In genomic region chr6:167398214-167399050, GRCh38 we compare ENCODE assay signal across 1 cellular context.
A peak's percentile ranks its signal among the peaks of the same experiment; 100 is the strongest.
TF ChIP-seq lines count a peak whose summit lies in the region.

No MANE protein-coding gene starts in this region.

TF ChIP-seq in HepG2, 621 proteins besides CTCF, POLR2A, EP300 and RAD21 (continued from another document and continues in another):
- TF ChIP-seq ZNF451 (CRISPR knock-in tag; IDR thresholded peaks at IDR 0.05), result no peak; the same call in 1 of the 2 replicates
- peak; percentile 95 for TF ChIP-seq NR2F1 (CRISPR knock-in tag; IDR thresholded peaks at IDR 0.05)
- no peak for TF ChIP-seq ZNF296 (CRISPR knock-in tag; conservative IDR thresholded peaks at IDR 0.05)
- no peak for TF ChIP-seq CAMTA2 (CRISPR knock-in tag; IDR thresholded peaks at IDR 0.05; ENCODE audit: borderline replicate concordance)
- peak; percentile 69; the same call in 1 of the 2 replicates for TF ChIP-seq RNF2 (conservative IDR thresholded peaks at IDR 0.05; ENCODE audit: low read depth)
- TF ChIP-seq ZNF652 (CRISPR knock-in tag; IDR thresholded peaks at IDR 0.05; ENCODE audit: borderline replicate concordance, low read depth), result peak; percentile 74
- no peak for TF ChIP-seq DBP (CRISPR knock-in tag; IDR thresholded peaks at IDR 0.05; ENCODE audit: not compliant biosample characterization)
- TF ChIP-seq ELF4 (CRISPR knock-in tag; IDR thresholded peaks at IDR 0.05; ENCODE audit: borderline replicate concordance), result no peak; the same call in 1 of the 2 replicates
- peak; percentile 85; the same call in 1 of the 2 replicates for TF ChIP-seq ARID2 (CRISPR knock-in tag; IDR thresholded peaks at IDR 0.05; ENCODE audit: borderline replicate concordance)
- TF ChIP-seq ZNF879 (CRISPR knock-in tag; IDR thresholded peaks at IDR 0.05), result no peak
- no peak for TF ChIP-seq REXO4 (CRISPR knock-in tag; IDR thresholded peaks at IDR 0.05; ENCODE audit: borderline replicate concordance)
- no peak for TF ChIP-seq BATF2 (CRISPR knock-in tag; IDR thresholded peaks at IDR 0.05)
- peak; percentile 84 for TF ChIP-seq ZNF781 (CRISPR knock-in tag; IDR thresholded peaks at IDR 0.05; ENCODE audit: borderline replicate concordance, not compliant biosample characterization)
- TF ChIP-seq MTA3 (CRISPR knock-in tag; IDR thresholded peaks at IDR 0.05), result no peak
- TF ChIP-seq TRAFD1 (CRISPR knock-in tag; IDR thresholded peaks at IDR 0.05; ENCODE audit: borderline replicate concordance), result no peak; the same call in 1 of the 2 replicates
- peak; percentile 57; the same call in 1 of the 2 replicates for TF ChIP-seq ZNF468 (CRISPR knock-in tag; IDR thresholded peaks at IDR 0.05)
- no peak for TF ChIP-seq CBX1 (IDR thresholded peaks at IDR 0.05; ENCODE audit: low read depth)
- TF ChIP-seq DNMT3B (CRISPR knock-in tag; conservative IDR thresholded peaks at IDR 0.05), result no peak
- no peak for TF ChIP-seq DZIP1 (CRISPR knock-in tag; IDR thresholded peaks at IDR 0.05)
- TF ChIP-seq ATAD3A (CRISPR knock-in tag; IDR thresholded peaks at IDR 0.05), result no peak
- TF ChIP-seq ZNF780A (CRISPR knock-in tag; IDR thresholded peaks at IDR 0.05), result no peak
- no peak for TF ChIP-seq IRF1 (CRISPR knock-in tag; IDR thresholded peaks at IDR 0.05; ENCODE audit: low read depth)
- TF ChIP-seq HOXA5 (CRISPR knock-in tag; IDR thresholded peaks at IDR 0.05), result peak; percentile 85; the same call in 1 of the 2 replicates
- TF ChIP-seq ZNF577 (CRISPR knock-in tag; IDR thresholded peaks at IDR 0.05; ENCODE audit: borderline replicate concordance, low read depth), result no peak
- TF ChIP-seq BHLHE40 (IDR thresholded peaks at IDR 0.05; ENCODE audit: low read length), result peak; percentile 91
- TF ChIP-seq NFATC3 (CRISPR knock-in tag; IDR thresholded peaks at IDR 0.05), result no peak
- no peak for TF ChIP-seq AFF4 (CRISPR knock-in tag; IDR thresholded peaks at IDR 0.05)
- TF ChIP-seq ZNF761 (CRISPR knock-in tag; conservative IDR thresholded peaks at IDR 0.05), result peak; percentile 92
- TF ChIP-seq ZNF556 (CRISPR knock-in tag; IDR thresholded peaks at IDR 0.05; ENCODE audit: borderline replicate concordance), result peak; percentile 77; the same call in 1 of the 2 replicates
- 0 out of 2 replicates have a peak, but pooled peaks have one; percentile 32 for TF ChIP-seq KLF13 (CRISPR knock-in tag; IDR thresholded peaks at IDR 0.05)
- TF ChIP-seq KDM4B (CRISPR knock-in tag; IDR thresholded peaks at IDR 0.05), result peak; percentile 85; the same call in 1 of the 2 replicates
- TF ChIP-seq MXD3 (CRISPR knock-in tag; IDR thresholded peaks at IDR 0.05), result peak; percentile 33; the same call in 1 of the 2 replicates
- TF ChIP-seq PCBP2 (optimal IDR thresholded peaks at IDR 0.05; ENCODE audit: low read depth, low read length, poor library complexity, severe bottlenecking), result no peak
- peak; percentile 94 for TF ChIP-seq BCL6 (CRISPR knock-in tag; IDR thresholded peaks at IDR 0.05)
- no peak for TF ChIP-seq NFRKB (IDR thresholded peaks at IDR 0.05)
- TF ChIP-seq ZFP36 (IDR thresholded peaks at IDR 0.05; ENCODE audit: borderline replicate concordance, low read depth, low read length, partially characterized antibody), result no peak
- TF ChIP-seq ASH2L (IDR thresholded peaks at IDR 0.05; ENCODE audit: insufficient read length, low read depth, low read length), result peak; percentile 66
- peak; percentile 69 for TF ChIP-seq ZNF143 (CRISPR knock-in tag; IDR thresholded peaks at IDR 0.05)
- peak; percentile 97 for TF ChIP-seq ZBTB39 (CRISPR knock-in tag; IDR thresholded peaks at IDR 0.05)
- TF ChIP-seq POLR2G (IDR thresholded peaks at IDR 0.05; ENCODE audit: low read depth, low read length), result no peak
- no peak for TF ChIP-seq ZUFSP (CRISPR knock-in tag; IDR thresholded peaks at IDR 0.05; ENCODE audit: borderline replicate concordance)
- no peak for TF ChIP-seq ELK4 (CRISPR knock-in tag; IDR thresholded peaks at IDR 0.05; ENCODE audit: borderline replicate concordance)
- TF ChIP-seq ZNF746 (CRISPR knock-in tag; IDR thresholded peaks at IDR 0.05), result peak; percentile 96
- peak; percentile 57; the same call in 1 of the 2 replicates for TF ChIP-seq MTERF4 (CRISPR knock-in tag; IDR thresholded peaks at IDR 0.05)
